8 cellular contexts compared by ENCODE assay signal in the genomic region with DNA sequence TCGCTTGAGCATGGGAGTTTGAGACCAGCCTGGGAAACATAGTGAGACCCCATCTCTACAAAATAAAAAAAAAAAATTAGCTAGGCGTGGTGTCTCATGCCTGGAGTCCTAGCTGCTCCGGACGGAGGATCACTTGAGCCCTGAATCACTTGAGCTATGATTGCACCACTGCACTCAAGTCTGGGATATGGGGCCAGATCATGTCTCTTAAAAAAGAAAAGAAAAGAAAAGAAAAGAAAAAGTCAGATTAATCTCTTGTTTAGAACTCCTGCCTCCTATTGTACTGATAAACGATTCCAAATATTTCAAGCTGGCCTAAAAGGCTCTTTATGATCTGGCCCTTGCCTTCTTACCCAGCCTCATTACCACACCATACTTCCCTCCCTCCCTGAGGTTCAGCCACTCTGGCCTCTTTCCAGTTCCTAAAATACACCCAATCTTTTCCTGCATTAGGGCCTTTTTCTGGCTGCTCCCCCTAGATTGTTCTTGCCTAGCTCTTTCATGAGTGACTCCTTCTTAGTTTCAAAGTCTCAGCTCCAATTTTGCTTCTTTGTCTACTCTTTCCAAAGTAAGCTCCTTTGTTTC. TPM values are rescaled to one million over a fixed set of nuclear protein-coding genes. Genes with fewer than 3 reads are reported as not detected.
DNase-seq lines count a peak whose midpoint lies in the region; ATAC-seq and TF ChIP-seq lines count a peak whose summit lies in the region.

No MANE protein-coding gene starts in this region.

- H3K9ac ChIP-seq in rectal smooth muscle tissue (ENCODE audit: low read length): no peak overlapping the region

- no peak overlapping the region for H3K4me3 ChIP-seq in RWPE2 (ENCODE audit: severe bottlenecking)
- no peak overlapping the region for H3K4me3 ChIP-seq in fibroblast of villous mesenchyme (ENCODE audit: low read depth, low read length)
- H3K4me3 ChIP-seq in rectal smooth muscle tissue (ENCODE audit: low read length): peak overlapping the region; percentile 21

- no peak for TF ChIP-seq CTCF in RWPE2 (IDR thresholded peaks at IDR 0.05; ENCODE audit: poor library complexity, severe bottlenecking)
- TF ChIP-seq CTCF in fibroblast of villous mesenchyme (IDR thresholded peaks at IDR 0.05; ENCODE audit: insufficient read depth, low read depth, low read length): no peak

- no peak overlapping the region for H3K27ac ChIP-seq in RWPE2 (ENCODE audit: poor library complexity, severe bottlenecking)
- H3K27ac ChIP-seq in rectal smooth muscle tissue (ENCODE audit: low read depth, low read length): peak overlapping the region; percentile 58

- peak; percentile 42; the same call in 1 of the 3 replicates for ATAC-seq in RWPE2 (ENCODE audit: low read depth)
- ATAC-seq in HG02588 (IDR thresholded peaks at IDR 0.05; ENCODE audit: unreplicated experiment): no peak

- peak; percentile 48 for DNase-seq in EL
- DNase-seq in RWPE2 (ENCODE audit: low spot score): no peak
- DNase-seq in fibroblast of villous mesenchyme (ENCODE audit: low read depth): peak; percentile 81
- no peak for DNase-seq in stimulated activated CD4-positive, alpha-beta T cell treated with anti-CD3 and anti-CD28 coated beads, Interleukin-2, amount 100 ng/mL, for 24 hours
- no peak for DNase-seq in H4 (ENCODE audit: low spot score)
- DNase-seq in activated naive CD4-positive, alpha-beta T cell (lab: John Stamatoyannopoulos, UW): no peak

- H3K36me3 ChIP-seq in RWPE2 (ENCODE audit: low read depth): peaks cover 47% of the 10 kb centered on the region
- peaks cover 4% of the 10 kb centered on the region for H3K36me3 ChIP-seq in rectal smooth muscle tissue (ENCODE audit: control insufficient read depth, insufficient read depth, low read length)

- no peaks in the 10 kb centered on the region for H3K9me3 ChIP-seq in RWPE2 (ENCODE audit: severe bottlenecking)

- no peaks in the 10 kb centered on the region for H3K4me1 ChIP-seq in RWPE2 (ENCODE audit: insufficient read depth, poor library complexity, severe bottlenecking)
- H3K4me1 ChIP-seq in rectal smooth muscle tissue (ENCODE audit: control insufficient read depth, insufficient read depth, low read length): peaks cover 14% of the 10 kb centered on the region

- H3K27me3 ChIP-seq in RWPE2 (ENCODE audit: insufficient read depth, poor library complexity, severe bottlenecking): no peaks in the 10 kb centered on the region
- no peaks in the 10 kb centered on the region for H3K27me3 ChIP-seq in rectal smooth muscle tissue (ENCODE audit: control insufficient read depth, insufficient read depth, low read length)

RNA-seq across cellular contexts. Expression of a gene that starts 41.7 kb away (rescaled TPM):
- total RNA-seq in fibroblast of villous mesenchyme: 448 and 513 TPM in 2 replicates
- total RNA-seq in H4 (2014; rRNA removed; shearing (Covaris generic)): 47.1 and 53.0 TPM in 2 replicates

Comparison
In these comparisons a context has a peak if more than half of its experiments do, and no peak if none do; other contexts are left out.
1. DNase-seq: peak in EL (single experiment) and fibroblast of villous mesenchyme (single experiment); none in RWPE2 (single experiment), stimulated activated CD4-positive, alpha-beta T cell treated with anti-CD3 and anti-CD28 coated beads, Interleukin-2, amount 100 ng/mL, for 24 hours (0 of 2), H4 (single experiment) and activated naive CD4-positive, alpha-beta T cell (0 of 4).